Comparison of ENCODE assay signal across 21 cellular contexts in genomic region chr12:67728296-67728666, GRCh38.
DNase-seq lines count a peak whose midpoint lies in the region; ATAC-seq and TF ChIP-seq lines count a peak whose summit lies in the region.
"Had no signal": no experiment of that assay in that cellular context is flagged by ENCODE, and none has a peak within 500 bp of the region (broad histone marks: within the 10 kb centered on the region; RNA-seq: fewer than 3 reads in every experiment).

No MANE protein-coding gene starts in this region.

- H3F3A ChIP-seq in neural cell (ENCODE audit: insufficient read depth, low read length, poor library complexity, severe bottlenecking): no peaks in the 10 kb centered on the region

- DNase-seq in BE2C (peak; percentile 38), NCI-H2227 (lab: John Stamatoyannopoulos, UW; ENCODE audit: unreplicated experiment) (peak; percentile 82), NCI-H510A (lab: John Stamatoyannopoulos, UW) (no peak)
- DNase-seq in stimulated activated naive CD4-positive, alpha-beta T cell treated with Interleukin-2 at 50 U/mL for 16 hours (lab: John Stamatoyannopoulos, UW): no peak
- DNase-seq: CD8-positive, alpha-beta T cell; DMS 273 treated with DMSO at 0.1 percent for 48 hours; DMS79; EL; GDM1; NCI-H1092; NCI-H1436; NCI-H187 treated with DMSO at 0.1 percent for 48 hours; NCI-H69; RPMI8226; SHP77 treated with DMSO at 0.1 percent for 48 hours; T-cell had no signal

- no peaks in the 10 kb centered on the region for H3K79me2 ChIP-seq in neural cell (replicated peaks; ENCODE audit: insufficient read depth, low read length)

- H3K27ac ChIP-seq in neural cell (ENCODE audit: low read length): peak overlapping the region; percentile 85
- H3K27ac ChIP-seq: C4-2B, HL-60 had no signal

- no peaks in the 10 kb centered on the region for H3K27me3 ChIP-seq in BE2C
- no peaks in the 10 kb centered on the region for H3K27me3 ChIP-seq in neural cell (ENCODE audit: insufficient read depth, low read depth, low read length)

- H3K9me2 ChIP-seq in neural cell (ENCODE audit: insufficient read depth, low read length): no peaks in the 10 kb centered on the region

- H2AFZ ChIP-seq in neural cell (ENCODE audit: low read depth, low read length): no peak overlapping the region

- peak; percentile 90 for TF ChIP-seq EP300 in neural cell (conservative IDR thresholded peaks at IDR 0.05; ENCODE audit: poor library complexity, severe bottlenecking)

- H3K9me3 ChIP-seq in BE2C: no peaks in the 10 kb centered on the region
- H3K9me3 ChIP-seq in neural cell (ENCODE audit: low read length): no peaks in the 10 kb centered on the region

- ATAC-seq in SK-N-SH treated with all-trans-retinoic acid at 6 μM for 48 hours: peak; percentile 63
- no peak for ATAC-seq in GM18517 (IDR thresholded peaks at IDR 0.05; ENCODE audit: unreplicated experiment)
- ATAC-seq: CD8-positive, alpha-beta T cell; T-cell had no signal

- peaks cover 23% of the 10 kb centered on the region for H3K4me1 ChIP-seq in BE2C

- TF ChIP-seq CTCF in BE2C (IDR thresholded peaks at IDR 0.05; ENCODE audit: low read depth, low read length) (no peak), neural cell (IDR thresholded peaks at IDR 0.05; ENCODE audit: poor library complexity, severe bottlenecking) (peak; percentile 16)

- H3K4me2 ChIP-seq in neural cell (ENCODE audit: low read length): no peak overlapping the region

- H3K9ac ChIP-seq in neural cell (ENCODE audit: low read length): peak overlapping the region; percentile 36

- H3K4me3 ChIP-seq in BE2C (ENCODE audit: low read depth, low read length) (no peak overlapping the region), neural cell (ENCODE audit: low read length) (peak overlapping the region; percentile 10)

- TF ChIP-seq RAD21 in neural cell (conservative IDR thresholded peaks at IDR 0.05): no peak

- H4K20me1 ChIP-seq in neural cell (ENCODE audit: insufficient read depth): no peaks in the 10 kb centered on the region

- no peaks in the 10 kb centered on the region for H3K36me3 ChIP-seq in BE2C
- no peaks in the 10 kb centered on the region for H3K36me3 ChIP-seq in neural cell (ENCODE audit: insufficient read depth, low read length)

TF ChIP-seq in SK-N-SH treated with all-trans-retinoic acid at 6 μM for 48 hours, 23 proteins besides CTCF, POLR2A, EP300 and RAD21 (continues in another document):
- TF ChIP-seq OSR1 (CRISPR knock-in tag; IDR thresholded peaks at IDR 0.05) (no peak), TCF4 (CRISPR knock-in tag; IDR thresholded peaks at IDR 0.05; ENCODE audit: borderline replicate concordance) (peak; percentile 84), CSDC2 (CRISPR knock-in tag; IDR thresholded peaks at IDR 0.05) (no peak), ZNF8 (CRISPR knock-in tag; IDR thresholded peaks at IDR 0.05) (no peak), CSRNP3 (CRISPR knock-in tag; IDR thresholded peaks at IDR 0.05) (no peak), SNAI2 (CRISPR knock-in tag; IDR thresholded peaks at IDR 0.05) (no peak), TOX (CRISPR knock-in tag; IDR thresholded peaks at IDR 0.05; ENCODE audit: borderline replicate concordance) (no peak), RARB (CRISPR knock-in tag; IDR thresholded peaks at IDR 0.05) (no peak), ZFP30 (CRISPR knock-in tag; IDR thresholded peaks at IDR 0.05) (no peak), GLIS3 (CRISPR knock-in tag; IDR thresholded peaks at IDR 0.05) (no peak), TSHZ2 (CRISPR knock-in tag; IDR thresholded peaks at IDR 0.05) (peak; percentile 82), ZNF70 (CRISPR knock-in tag; IDR thresholded peaks at IDR 0.05) (no peak; the same call in 1 of the 2 replicates)

TF ChIP-seq in neural cell, 6 proteins besides CTCF, POLR2A, EP300 and RAD21:
- peak; percentile 76 for TF ChIP-seq POLR2AphosphoS5 (IDR thresholded peaks at IDR 0.05)
- no peak for TF ChIP-seq TAF1 (IDR thresholded peaks at IDR 0.05; ENCODE audit: low read depth)
- TF ChIP-seq SMC3 (conservative IDR thresholded peaks at IDR 0.05; ENCODE audit: poor library complexity): peak; percentile 38
- peak; percentile 85 for TF ChIP-seq REST (IDR thresholded peaks at IDR 0.05; ENCODE audit: borderline replicate concordance)
- TF ChIP-seq MXI1 (conservative IDR thresholded peaks at IDR 0.05; ENCODE audit: poor library complexity, severe bottlenecking): peak; percentile 16

Comparison
In these comparisons a context has a peak if more than half of its experiments do, and no peak if none do; other contexts are left out.
1. DNase-seq: peak in BE2C (single experiment) and NCI-H2227 (single experiment); none in NCI-H510A (single experiment) and stimulated activated naive CD4-positive, alpha-beta T cell treated with Interleukin-2 at 50 U/mL for 16 hours (single experiment).